ENCODE assay signal across 8 cellular contexts in genomic region chr10:99659031-99659867, GRCh38. TPM values are rescaled to one million over a fixed set of nuclear protein-coding genes. Genes with fewer than 3 reads are reported as not detected.
DNase-seq lines count a peak whose midpoint lies in the region; TF ChIP-seq lines count a peak whose summit lies in the region.

Gene ENTPD7 (plus strand): TSS chr10:99659509. CDS start chr10:99659957, 448 bp downstream.

- H3K36me3 ChIP-seq in ES-I3 (ENCODE audit: insufficient read depth, low read length) (no peaks in the 10 kb centered on the region), H7 (replicated peaks; ENCODE audit: control insufficient read depth, insufficient read depth, low read length) (peaks cover 1% of the 10 kb centered on the region)

- H3K9me3 Mint-ChIP-seq in nephron progenitor cell: no peaks in the 10 kb centered on the region
- H3K9me3 Mint-ChIP-seq in stimulated activated naive CD8-positive, alpha-beta T cell treated with anti-CD3 and anti-CD28 coated beads, Interleukin-15, Interleukin-2, amounts not matched to agents 100 ng/mL and 50 ng/mL, for 24 hours: no peaks in the 10 kb centered on the region

- no peak for TF ChIP-seq CTCF in nephron progenitor cell (IDR thresholded peaks at IDR 0.05)

- no peaks in the 10 kb centered on the region for H3K4me1 ChIP-seq in ES-I3 (ENCODE audit: insufficient read depth, low read length)

- peak within 1 kb of the TSS; percentile 79 for H3K9ac ChIP-seq in ES-I3 (ENCODE audit: low read depth, low read length)

- peak within 1 kb of the TSS; percentile 86 for H3K4me3 ChIP-seq in H7 (ENCODE audit: insufficient read depth, low read depth, low read length)

- H3K27me3 Mint-ChIP-seq in nephron progenitor cell (ENCODE audit: low read depth, poor library complexity): peaks cover 47% of the 10 kb centered on the region
- H3K27me3 Mint-ChIP-seq in stimulated activated naive CD8-positive, alpha-beta T cell treated with anti-CD3 and anti-CD28 coated beads, Interleukin-15, Interleukin-2, amounts not matched to agents 100 ng/mL and 50 ng/mL, for 24 hours: peaks cover 18% of the 10 kb centered on the region

- peaks cover 20% of the 10 kb centered on the region for H3K4me1 Mint-ChIP-seq in nephron progenitor cell
- peaks cover 30% of the 10 kb centered on the region for H3K4me1 Mint-ChIP-seq in stimulated activated naive CD8-positive, alpha-beta T cell treated with anti-CD3 and anti-CD28 coated beads, Interleukin-15, Interleukin-2, amounts not matched to agents 100 ng/mL and 50 ng/mL, for 24 hours (ENCODE audit: low read depth)

- peak within 1 kb of the TSS; percentile 58 for H3K27ac Mint-ChIP-seq in nephron progenitor cell
- H3K27ac Mint-ChIP-seq in stimulated activated naive CD8-positive, alpha-beta T cell treated with anti-CD3 and anti-CD28 coated beads, Interleukin-15, Interleukin-2, amounts not matched to agents 100 ng/mL and 50 ng/mL, for 24 hours: peak within 1 kb of the TSS; percentile 79

- H3K9me3 ChIP-seq in ES-I3 (ENCODE audit: control insufficient read depth, insufficient read depth, low read length): no peaks in the 10 kb centered on the region

- peak; percentile 68 for TF ChIP-seq POLR2A in Raji (IDR thresholded peaks at IDR 0.05; ENCODE audit: insufficient read depth, low read depth, low read length)

- peaks cover 16% of the 10 kb centered on the region for H3K36me3 Mint-ChIP-seq in nephron progenitor cell (ENCODE audit: low read depth)
- H3K36me3 Mint-ChIP-seq in stimulated activated naive CD8-positive, alpha-beta T cell treated with anti-CD3 and anti-CD28 coated beads, Interleukin-15, Interleukin-2, amounts not matched to agents 100 ng/mL and 50 ng/mL, for 24 hours (ENCODE audit: low read depth): peaks cover 4% of the 10 kb centered on the region

- DNase-seq in H7: peak; percentile 98
- peak; percentile 97 for DNase-seq in M059J (ENCODE audit: low read depth)
- DNase-seq in activated effector memory CD4-positive, alpha-beta T cell treated with anti-CD3 and anti-CD28 coated beads, Interleukin-2, amount 50 U/mL, for 16 hours: peak; percentile 96
- peak; percentile 91 for DNase-seq in fibroblast of the conjunctiva (ENCODE audit: low read depth)
- DNase-seq in nephron progenitor cell: peak; percentile 93

- peaks cover 18% of the 10 kb centered on the region; the same call in 1 of the 2 replicates for H3K27me3 ChIP-seq in H7 (ENCODE audit: control insufficient read depth, insufficient read depth, low read length)

- H3K4me3 Mint-ChIP-seq in nephron progenitor cell: peak within 1 kb of the TSS; percentile 90
- peak within 1 kb of the TSS; percentile 88 for H3K4me3 Mint-ChIP-seq in stimulated activated naive CD8-positive, alpha-beta T cell treated with anti-CD3 and anti-CD28 coated beads, Interleukin-15, Interleukin-2, amounts not matched to agents 100 ng/mL and 50 ng/mL, for 24 hours

RNA-seq across cellular contexts. Expression of gene ENTPD7, which starts in this region (rescaled TPM):
- 8.2 and 8.6 TPM in 2 replicates for total RNA-seq in H7 (2014; rRNA removed; shearing (Covaris generic))
- total RNA-seq in M059J (2014; rRNA removed; shearing (Covaris generic)): 10.0 and 17.4 TPM in 2 replicates

Comparison
In these comparisons a context has a peak if more than half of its experiments do, and no peak if none do; other contexts are left out.
1. Peak in every context shown above with its lines: DNase-seq and H3K4me3 ChIP-seq.